1 cellular context compared by ENCODE assay signal in the genomic region with DNA sequence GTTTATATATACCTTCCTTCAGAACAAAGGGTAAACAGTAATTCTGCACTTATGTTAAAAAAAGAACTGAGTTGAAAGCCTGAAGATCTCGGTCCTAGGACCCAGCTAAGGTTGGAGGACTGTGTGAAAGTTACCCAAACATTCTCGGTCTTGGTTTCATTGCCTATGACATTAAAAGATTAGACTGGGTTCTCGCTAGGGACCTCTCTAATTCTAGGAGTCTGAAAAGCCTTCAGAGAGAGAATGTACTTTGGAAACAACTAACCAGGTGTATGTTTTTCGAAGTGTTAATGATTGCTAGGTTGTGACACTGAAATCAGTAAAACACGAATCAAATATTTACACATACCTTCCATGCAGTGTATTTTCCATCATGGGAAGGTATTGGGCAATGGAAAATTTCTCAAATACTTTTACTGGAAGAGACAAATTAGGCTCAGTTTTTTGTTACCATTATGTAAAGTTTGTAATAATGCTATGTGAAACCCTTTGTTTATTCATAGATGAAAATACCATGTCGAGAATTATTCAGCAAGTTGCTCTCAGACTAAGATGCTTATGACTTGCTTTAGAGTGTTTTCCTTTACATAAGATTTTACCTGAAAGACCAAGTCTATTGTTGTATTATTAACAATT.
TF ChIP-seq lines count a peak whose summit lies in the region.

No MANE protein-coding gene starts in this region.

TF ChIP-seq in HepG2, 621 proteins besides CTCF, POLR2A, EP300 and RAD21 (continued from another document and continues in another):
- TF ChIP-seq, protein P1, sequence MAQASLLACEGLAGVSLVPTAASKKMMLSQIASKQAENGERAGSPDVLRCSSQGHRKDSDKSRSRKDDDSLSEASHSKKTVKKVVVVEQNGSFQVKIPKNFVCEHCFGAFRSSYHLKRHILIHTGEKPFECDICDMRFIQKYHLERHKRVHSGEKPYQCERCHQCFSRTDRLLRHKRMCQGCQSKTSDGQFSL (CRISPR knock-in tag; IDR thresholded peaks at IDR 0.05), result peak; percentile 47; the same call in 1 of the 2 replicates
- TF ChIP-seq ASH2L (IDR thresholded peaks at IDR 0.05; ENCODE audit: insufficient read length, low read depth, low read length) (peak; percentile 96), RBM39 (IDR thresholded peaks at IDR 0.05; ENCODE audit: low read depth, low read length, poor library complexity, severe bottlenecking) (no peak), ZFP1 (CRISPR knock-in tag; IDR thresholded peaks at IDR 0.05) (peak; percentile 93), ZSCAN25 (CRISPR knock-in tag; IDR thresholded peaks at IDR 0.05) (0 out of 2 replicates have a peak, but pooled peaks have one; percentile 44), TMF1 (CRISPR knock-in tag; IDR thresholded peaks at IDR 0.05; ENCODE audit: low read depth) (no peak), ZNF747 (CRISPR knock-in tag; IDR thresholded peaks at IDR 0.05; ENCODE audit: borderline replicate concordance) (no peak), TEAD3 (CRISPR knock-in tag; optimal IDR thresholded peaks at IDR 0.05; ENCODE audit: borderline replicate concordance) (peak; percentile 99), KMT2B (CRISPR knock-in tag; IDR thresholded peaks at IDR 0.05) (peak; percentile 64), YEATS2 (CRISPR knock-in tag; IDR thresholded peaks at IDR 0.05; ENCODE audit: borderline replicate concordance) (peak; percentile 71; the same call in 1 of the 2 replicates), MBNL3 (CRISPR knock-in tag; conservative IDR thresholded peaks at IDR 0.05) (no peak), ZSCAN30 (CRISPR knock-in tag; IDR thresholded peaks at IDR 0.05) (no peak), TBL1XR1 (IDR thresholded peaks at IDR 0.05; ENCODE audit: borderline replicate concordance, low read length, partially characterized antibody) (peak; percentile 92), SIN3A (IDR thresholded peaks at IDR 0.05; ENCODE audit: borderline replicate concordance, low read depth, low read length) (no peak), SP2 (CRISPR knock-in tag; IDR thresholded peaks at IDR 0.05) (no peak), FOXO1 (CRISPR knock-in tag; IDR thresholded peaks at IDR 0.05) (peak; percentile 97), ZKSCAN8 (CRISPR knock-in tag; IDR thresholded peaks at IDR 0.05; ENCODE audit: borderline replicate concordance) (peak; percentile 97; the same call in 1 of the 2 replicates), SIX1 (CRISPR knock-in tag; IDR thresholded peaks at IDR 0.05; ENCODE audit: borderline replicate concordance) (peak; percentile 89), ARNT2 (CRISPR knock-in tag; IDR thresholded peaks at IDR 0.05; ENCODE audit: low read depth) (peak; percentile 74; the same call in 1 of the 2 replicates), ZNF224 (CRISPR knock-in tag; IDR thresholded peaks at IDR 0.05) (no peak), ZBTB42 (CRISPR knock-in tag; IDR thresholded peaks at IDR 0.05) (no peak), PITX1 (CRISPR knock-in tag; IDR thresholded peaks at IDR 0.05) (peak; percentile 76; the same call in 1 of the 2 replicates), ZNF121 (CRISPR knock-in tag; IDR thresholded peaks at IDR 0.05) (peak; percentile 69)
- TF ChIP-seq, protein P2, sequence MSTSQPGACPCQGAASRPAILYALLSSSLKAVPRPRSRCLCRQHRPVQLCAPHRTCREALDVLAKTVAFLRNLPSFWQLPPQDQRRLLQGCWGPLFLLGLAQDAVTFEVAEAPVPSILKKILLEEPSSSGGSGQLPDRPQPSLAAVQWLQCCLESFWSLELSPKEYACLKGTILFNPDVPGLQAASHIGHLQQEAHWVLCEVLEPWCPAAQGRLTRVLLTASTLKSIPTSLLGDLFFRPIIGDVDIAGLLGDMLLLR (CRISPR knock-in tag; IDR thresholded peaks at IDR 0.05), result no peak
- TF ChIP-seq, protein P3, sequence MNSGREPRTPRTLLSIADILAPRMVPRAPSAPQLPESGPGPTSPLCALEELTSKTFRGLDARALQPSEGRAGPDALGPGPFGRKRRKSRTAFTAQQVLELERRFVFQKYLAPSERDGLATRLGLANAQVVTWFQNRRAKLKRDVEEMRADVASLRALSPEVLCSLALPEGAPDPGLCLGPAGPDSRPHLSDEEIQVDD (CRISPR knock-in tag; IDR thresholded peaks at IDR 0.05; ENCODE audit: borderline replicate concordance), result no peak
- TF ChIP-seq, protein P4, sequence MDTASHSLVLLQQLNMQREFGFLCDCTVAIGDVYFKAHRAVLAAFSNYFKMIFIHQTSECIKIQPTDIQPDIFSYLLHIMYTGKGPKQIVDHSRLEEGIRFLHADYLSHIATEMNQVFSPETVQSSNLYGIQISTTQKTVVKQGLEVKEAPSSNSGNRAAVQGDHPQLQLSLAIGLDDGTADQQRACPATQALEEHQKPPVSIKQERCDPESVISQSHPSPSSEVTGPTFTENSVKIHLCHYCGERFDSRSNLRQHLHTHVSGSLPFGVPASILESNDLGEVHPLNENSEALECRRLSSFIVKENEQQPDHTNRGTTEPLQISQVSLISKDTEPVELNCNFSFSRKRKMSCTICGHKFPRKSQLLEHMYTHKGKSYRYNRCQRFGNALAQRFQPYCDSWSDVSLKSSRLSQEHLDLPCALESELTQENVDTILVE (CRISPR knock-in tag; IDR thresholded peaks at IDR 0.05), result peak; percentile 97
- TF ChIP-seq, protein P5, sequence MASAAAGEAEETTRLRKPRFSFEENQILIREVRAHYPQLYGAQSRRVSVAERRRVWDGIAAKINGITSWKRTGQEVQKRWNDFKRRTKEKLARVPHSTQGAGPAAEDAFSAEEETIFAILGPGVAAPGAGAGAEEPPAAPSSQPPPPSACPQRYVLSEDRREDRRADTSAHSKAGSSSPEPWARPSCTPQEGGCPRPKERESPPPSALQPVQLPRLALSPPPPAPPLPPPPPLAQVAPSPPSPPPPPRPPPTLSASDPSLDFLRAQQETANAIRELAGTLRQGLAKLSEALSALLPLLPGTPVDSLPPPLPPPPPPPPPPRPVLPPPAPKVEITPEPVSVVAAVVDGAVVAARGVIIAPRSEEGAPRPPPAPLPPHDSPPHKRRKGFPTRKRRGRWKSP (CRISPR knock-in tag; IDR thresholded peaks at IDR 0.05), result peak; percentile 83; the same call in 1 of the 2 replicates
- TF ChIP-seq, protein P6, sequence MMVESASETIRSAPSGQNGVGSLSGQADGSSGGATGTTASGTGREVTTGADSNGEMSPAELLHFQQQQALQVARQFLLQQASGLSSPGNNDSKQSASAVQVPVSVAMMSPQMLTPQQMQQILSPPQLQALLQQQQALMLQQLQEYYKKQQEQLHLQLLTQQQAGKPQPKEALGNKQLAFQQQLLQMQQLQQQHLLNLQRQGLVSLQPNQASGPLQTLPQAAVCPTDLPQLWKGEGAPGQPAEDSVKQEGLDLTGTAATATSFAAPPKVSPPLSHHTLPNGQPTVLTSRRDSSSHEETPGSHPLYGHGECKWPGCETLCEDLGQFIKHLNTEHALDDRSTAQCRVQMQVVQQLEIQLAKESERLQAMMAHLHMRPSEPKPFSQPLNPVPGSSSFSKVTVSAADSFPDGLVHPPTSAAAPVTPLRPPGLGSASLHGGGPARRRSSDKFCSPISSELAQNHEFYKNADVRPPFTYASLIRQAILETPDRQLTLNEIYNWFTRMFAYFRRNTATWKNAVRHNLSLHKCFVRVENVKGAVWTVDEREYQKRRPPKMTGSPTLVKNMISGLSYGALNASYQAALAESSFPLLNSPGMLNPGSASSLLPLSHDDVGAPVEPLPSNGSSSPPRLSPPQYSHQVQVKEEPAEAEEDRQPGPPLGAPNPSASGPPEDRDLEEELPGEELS (CRISPR knock-in tag; IDR thresholded peaks at IDR 0.05), result peak; percentile 99
- TF ChIP-seq, protein P7, sequence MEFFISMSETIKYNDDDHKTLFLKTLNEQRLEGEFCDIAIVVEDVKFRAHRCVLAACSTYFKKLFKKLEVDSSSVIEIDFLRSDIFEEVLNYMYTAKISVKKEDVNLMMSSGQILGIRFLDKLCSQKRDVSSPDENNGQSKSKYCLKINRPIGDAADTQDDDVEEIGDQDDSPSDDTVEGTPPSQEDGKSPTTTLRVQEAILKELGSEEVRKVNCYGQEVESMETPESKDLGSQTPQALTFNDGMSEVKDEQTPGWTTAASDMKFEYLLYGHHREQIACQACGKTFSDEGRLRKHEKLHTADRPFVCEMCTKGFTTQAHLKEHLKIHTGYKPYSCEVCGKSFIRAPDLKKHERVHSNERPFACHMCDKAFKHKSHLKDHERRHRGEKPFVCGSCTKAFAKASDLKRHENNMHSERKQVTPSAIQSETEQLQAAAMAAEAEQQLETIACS (CRISPR knock-in tag; IDR thresholded peaks at IDR 0.05), result no peak
- TF ChIP-seq, protein P8, sequence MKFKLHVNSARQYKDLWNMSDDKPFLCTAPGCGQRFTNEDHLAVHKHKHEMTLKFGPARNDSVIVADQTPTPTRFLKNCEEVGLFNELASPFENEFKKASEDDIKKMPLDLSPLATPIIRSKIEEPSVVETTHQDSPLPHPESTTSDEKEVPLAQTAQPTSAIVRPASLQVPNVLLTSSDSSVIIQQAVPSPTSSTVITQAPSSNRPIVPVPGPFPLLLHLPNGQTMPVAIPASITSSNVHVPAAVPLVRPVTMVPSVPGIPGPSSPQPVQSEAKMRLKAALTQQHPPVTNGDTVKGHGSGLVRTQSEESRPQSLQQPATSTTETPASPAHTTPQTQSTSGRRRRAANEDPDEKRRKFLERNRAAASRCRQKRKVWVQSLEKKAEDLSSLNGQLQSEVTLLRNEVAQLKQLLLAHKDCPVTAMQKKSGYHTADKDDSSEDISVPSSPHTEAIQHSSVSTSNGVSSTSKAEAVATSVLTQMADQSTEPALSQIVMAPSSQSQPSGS (CRISPR knock-in tag; IDR thresholded peaks at IDR 0.05), result peak; percentile 96
- TF ChIP-seq, protein P9, sequence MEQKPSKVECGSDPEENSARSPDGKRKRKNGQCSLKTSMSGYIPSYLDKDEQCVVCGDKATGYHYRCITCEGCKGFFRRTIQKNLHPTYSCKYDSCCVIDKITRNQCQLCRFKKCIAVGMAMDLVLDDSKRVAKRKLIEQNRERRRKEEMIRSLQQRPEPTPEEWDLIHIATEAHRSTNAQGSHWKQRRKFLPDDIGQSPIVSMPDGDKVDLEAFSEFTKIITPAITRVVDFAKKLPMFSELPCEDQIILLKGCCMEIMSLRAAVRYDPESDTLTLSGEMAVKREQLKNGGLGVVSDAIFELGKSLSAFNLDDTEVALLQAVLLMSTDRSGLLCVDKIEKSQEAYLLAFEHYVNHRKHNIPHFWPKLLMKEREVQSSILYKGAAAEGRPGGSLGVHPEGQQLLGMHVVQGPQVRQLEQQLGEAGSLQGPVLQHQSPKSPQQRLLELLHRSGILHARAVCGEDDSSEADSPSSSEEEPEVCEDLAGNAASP (CRISPR knock-in tag; IDR thresholded peaks at IDR 0.05; ENCODE audit: borderline replicate concordance), result peak; percentile 97
- TF ChIP-seq, protein P10, sequence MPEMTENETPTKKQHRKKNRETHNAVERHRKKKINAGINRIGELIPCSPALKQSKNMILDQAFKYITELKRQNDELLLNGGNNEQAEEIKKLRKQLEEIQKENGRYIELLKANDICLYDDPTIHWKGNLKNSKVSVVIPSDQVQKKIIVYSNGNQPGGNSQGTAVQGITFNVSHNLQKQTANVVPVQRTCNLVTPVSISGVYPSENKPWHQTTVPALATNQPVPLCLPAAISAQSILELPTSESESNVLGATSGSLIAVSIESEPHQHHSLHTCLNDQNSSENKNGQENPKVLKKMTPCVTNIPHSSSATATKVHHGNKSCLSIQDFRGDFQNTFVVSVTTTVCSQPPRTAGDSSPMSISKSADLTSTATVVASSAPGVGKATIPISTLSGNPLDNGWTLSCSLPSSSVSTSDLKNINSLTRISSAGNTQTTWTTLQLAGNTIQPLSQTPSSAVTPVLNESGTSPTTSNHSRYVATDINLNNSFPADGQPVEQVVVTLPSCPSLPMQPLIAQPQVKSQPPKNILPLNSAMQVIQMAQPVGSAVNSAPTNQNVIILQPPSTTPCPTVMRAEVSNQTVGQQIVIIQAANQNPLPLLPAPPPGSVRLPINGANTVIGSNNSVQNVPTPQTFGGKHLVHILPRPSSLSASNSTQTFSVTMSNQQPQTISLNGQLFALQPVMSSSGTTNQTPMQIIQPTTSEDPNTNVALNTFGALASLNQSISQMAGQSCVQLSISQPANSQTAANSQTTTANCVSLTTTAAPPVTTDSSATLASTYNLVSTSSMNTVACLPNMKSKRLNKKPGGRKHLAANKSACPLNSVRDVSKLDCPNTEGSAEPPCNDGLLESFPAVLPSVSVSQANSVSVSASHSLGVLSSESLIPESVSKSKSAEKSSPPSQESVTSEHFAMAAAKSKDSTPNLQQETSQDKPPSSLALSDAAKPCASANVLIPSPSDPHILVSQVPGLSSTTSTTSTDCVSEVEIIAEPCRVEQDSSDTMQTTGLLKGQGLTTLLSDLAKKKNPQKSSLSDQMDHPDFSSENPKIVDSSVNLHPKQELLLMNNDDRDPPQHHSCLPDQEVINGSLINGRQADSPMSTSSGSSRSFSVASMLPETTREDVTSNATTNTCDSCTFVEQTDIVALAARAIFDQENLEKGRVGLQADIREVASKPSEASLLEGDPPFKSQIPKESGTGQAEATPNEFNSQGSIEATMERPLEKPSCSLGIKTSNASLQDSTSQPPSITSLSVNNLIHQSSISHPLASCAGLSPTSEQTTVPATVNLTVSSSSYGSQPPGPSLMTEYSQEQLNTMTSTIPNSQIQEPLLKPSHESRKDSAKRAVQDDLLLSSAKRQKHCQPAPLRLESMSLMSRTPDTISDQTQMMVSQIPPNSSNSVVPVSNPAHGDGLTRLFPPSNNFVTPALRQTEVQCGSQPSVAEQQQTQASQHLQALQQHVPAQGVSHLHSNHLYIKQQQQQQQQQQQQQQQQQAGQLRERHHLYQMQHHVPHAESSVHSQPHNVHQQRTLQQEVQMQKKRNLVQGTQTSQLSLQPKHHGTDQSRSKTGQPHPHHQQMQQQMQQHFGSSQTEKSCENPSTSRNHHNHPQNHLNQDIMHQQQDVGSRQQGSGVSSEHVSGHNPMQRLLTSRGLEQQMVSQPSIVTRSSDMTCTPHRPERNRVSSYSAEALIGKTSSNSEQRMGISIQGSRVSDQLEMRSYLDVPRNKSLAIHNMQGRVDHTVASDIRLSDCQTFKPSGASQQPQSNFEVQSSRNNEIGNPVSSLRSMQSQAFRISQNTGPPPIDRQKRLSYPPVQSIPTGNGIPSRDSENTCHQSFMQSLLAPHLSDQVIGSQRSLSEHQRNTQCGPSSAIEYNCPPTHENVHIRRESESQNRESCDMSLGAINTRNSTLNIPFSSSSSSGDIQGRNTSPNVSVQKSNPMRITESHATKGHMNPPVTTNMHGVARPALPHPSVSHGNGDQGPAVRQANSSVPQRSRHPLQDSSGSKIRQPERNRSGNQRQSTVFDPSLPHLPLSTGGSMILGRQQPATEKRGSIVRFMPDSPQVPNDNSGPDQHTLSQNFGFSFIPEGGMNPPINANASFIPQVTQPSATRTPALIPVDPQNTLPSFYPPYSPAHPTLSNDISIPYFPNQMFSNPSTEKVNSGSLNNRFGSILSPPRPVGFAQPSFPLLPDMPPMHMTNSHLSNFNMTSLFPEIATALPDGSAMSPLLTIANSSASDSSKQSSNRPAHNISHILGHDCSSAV (CRISPR knock-in tag; IDR thresholded peaks at IDR 0.05; ENCODE audit: borderline replicate concordance), result no peak
